ENCODE assay signal across 10 cellular contexts in the genomic region with DNA sequence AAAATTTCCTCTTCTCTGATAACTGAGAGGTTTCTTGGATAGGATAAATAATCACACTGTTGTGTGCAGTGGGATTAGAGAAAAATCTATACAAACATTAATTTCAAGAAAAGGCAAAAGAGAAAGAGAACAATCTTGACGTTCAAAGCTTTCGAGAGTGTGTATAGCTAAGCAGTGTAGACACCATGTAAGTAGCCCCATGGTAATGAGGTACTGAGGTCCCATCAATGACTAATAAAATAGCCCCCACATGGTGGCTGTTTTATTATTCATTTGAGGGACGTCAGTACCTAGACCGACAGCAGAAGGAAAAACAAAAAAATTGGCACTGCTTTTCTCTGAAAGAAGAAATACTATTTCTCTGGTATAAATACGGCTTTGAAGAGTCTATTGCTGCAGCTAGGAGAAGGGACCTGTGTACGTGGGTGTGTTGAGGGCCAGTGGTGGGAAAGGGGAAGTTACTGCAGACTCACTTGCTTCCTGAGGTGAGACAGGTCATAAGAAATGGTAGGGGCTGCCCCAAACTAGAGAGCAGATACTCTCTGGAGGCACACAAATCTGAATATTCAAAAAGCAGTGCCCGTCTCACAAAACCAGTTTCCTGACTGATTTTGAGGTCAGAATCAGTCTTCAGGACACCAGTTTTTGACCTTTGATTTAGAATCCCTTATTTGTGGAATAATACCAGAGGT.
DNase-seq lines count a peak whose midpoint lies in the region; ATAC-seq and TF ChIP-seq lines count a peak whose summit lies in the region.
"Had no signal": no experiment of that assay in that cellular context is flagged by ENCODE, and none has a peak within 500 bp of the region (broad histone marks: within the 10 kb centered on the region; RNA-seq: fewer than 3 reads in every experiment).

No MANE protein-coding gene starts in this region.

- H3K27ac ChIP-seq in right lobe of liver (no peak overlapping the region), gastrocnemius medialis (no peak overlapping the region)

- no peaks in the 10 kb centered on the region for H3K9me3 Mint-ChIP-seq in activated naive CD8-positive, alpha-beta T cell treated with anti-CD3 and anti-CD28 coated beads for 36 hours
- H3K9me3 Mint-ChIP-seq: activated naive CD4-positive, alpha-beta T cell treated with anti-CD3 and anti-CD28 coated beads, Interleukin-2, amount 50 U/mL, for 24 hours had no signal

- TF ChIP-seq CTCF in GM20000 (IDR thresholded peaks at IDR 0.05; ENCODE audit: extremely low read depth, missing control alignments), result no peak
- TF ChIP-seq CTCF in right lobe of liver (IDR thresholded peaks at IDR 0.05), result no peak
- no peak for TF ChIP-seq CTCF in gastrocnemius medialis (IDR thresholded peaks at IDR 0.05 in 4 of 5, conservative IDR thresholded peaks at IDR 0.05 in 1 of 5)

- H3K4me3 ChIP-seq in right lobe of liver (no peak overlapping the region), gastrocnemius medialis (no peak overlapping the region)

- H3K36me3 ChIP-seq in right lobe of liver (no peaks in the 10 kb centered on the region), gastrocnemius medialis (no peaks in the 10 kb centered on the region)

- TF ChIP-seq POLR2A in right lobe of liver (IDR thresholded peaks at IDR 0.05), result no peak
- no peak for TF ChIP-seq POLR2A in gastrocnemius medialis (IDR thresholded peaks at IDR 0.05)

- H3K27me3 ChIP-seq in right lobe of liver (no peaks in the 10 kb centered on the region), gastrocnemius medialis (no peaks in the 10 kb centered on the region)

- in situ Hi-C loops in ACHN (cut with HindIII; ENCODE audit: low pct_ligation_motif_present, low pct_unique_long_range_greater_than_20kb, low sequenced_read_pairs) (loop anchor here (25.0 kb wide), 1 partner anchor 174 kb away; no protein-coding TSS in a partner anchor), gastrocnemius medialis (cut with MboI; ENCODE audit: low sequenced_read_pairs in 4 of 4) (loop anchor here in 2 of 4 donors (10.0 kb wide), 2 partner anchors 172 to 262 kb away; no protein-coding TSS in a partner anchor)

- H3K36me3 Mint-ChIP-seq in activated naive CD8-positive, alpha-beta T cell treated with anti-CD3 and anti-CD28 coated beads for 36 hours, result no peaks in the 10 kb centered on the region
- H3K36me3 Mint-ChIP-seq: activated naive CD4-positive, alpha-beta T cell treated with anti-CD3 and anti-CD28 coated beads, Interleukin-2, amount 50 U/mL, for 24 hours had no signal

- no peaks in the 10 kb centered on the region for H3K4me1 ChIP-seq in right lobe of liver
- no peaks in the 10 kb centered on the region for H3K4me1 ChIP-seq in gastrocnemius medialis

- peaks cover 32% of the 10 kb centered on the region for H3K27me3 Mint-ChIP-seq in activated naive CD8-positive, alpha-beta T cell treated with anti-CD3 and anti-CD28 coated beads for 36 hours

- intact Hi-C loops in right lobe of liver (cut with DNase I), result loop anchor here in 1 of 2 donors (10.0 kb wide), 1 partner anchor 262 kb away; no protein-coding TSS in a partner anchor
- intact Hi-C loops in gastrocnemius medialis (cut with DNase I; ENCODE audit: low total_unique reads), result loop anchor here (10.0 kb wide), 1 partner anchor 262 kb away; no protein-coding TSS in a partner anchor

- H3K9me3 ChIP-seq in right lobe of liver (no peaks in the 10 kb centered on the region), gastrocnemius medialis (no peaks in the 10 kb centered on the region)

- ATAC-seq in GM18520 (IDR thresholded peaks at IDR 0.05; ENCODE audit: unreplicated experiment), result peak; percentile 95
- ATAC-seq in HG03064 (IDR thresholded peaks at IDR 0.05; ENCODE audit: low read depth, unreplicated experiment), result peak; percentile 84
- no peak for ATAC-seq in right lobe of liver
- no peak for ATAC-seq in gastrocnemius medialis

- DNase-seq in GM20000 (ENCODE audit: low spot score), result peak; percentile 73
- peak; percentile 2 for DNase-seq in activated naive CD8-positive, alpha-beta T cell treated with anti-CD3 and anti-CD28 coated beads for 36 hours
- DNase-seq in ACHN, result no peak
- DNase-seq in right lobe of liver, result no peak
- no peak for DNase-seq in gastrocnemius medialis
- DNase-seq in anterior cingulate cortex (lab: John Stamatoyannopoulos, UW), result no peak
- DNase-seq: NCI-H82 had no signal

- peaks cover 2% of the 10 kb centered on the region for H3K4me1 Mint-ChIP-seq in activated naive CD8-positive, alpha-beta T cell treated with anti-CD3 and anti-CD28 coated beads for 36 hours
- H3K4me1 Mint-ChIP-seq: activated naive CD4-positive, alpha-beta T cell treated with anti-CD3 and anti-CD28 coated beads, Interleukin-2, amount 50 U/mL, for 24 hours had no signal

- no peak overlapping the region for H3K27ac Mint-ChIP-seq in activated naive CD8-positive, alpha-beta T cell treated with anti-CD3 and anti-CD28 coated beads for 36 hours
- H3K27ac Mint-ChIP-seq: activated naive CD4-positive, alpha-beta T cell treated with anti-CD3 and anti-CD28 coated beads, Interleukin-2, amount 50 U/mL, for 24 hours had no signal

- H3K4me3 Mint-ChIP-seq in activated naive CD8-positive, alpha-beta T cell treated with anti-CD3 and anti-CD28 coated beads for 36 hours, result no peak overlapping the region
- H3K4me3 Mint-ChIP-seq: activated naive CD4-positive, alpha-beta T cell treated with anti-CD3 and anti-CD28 coated beads, Interleukin-2, amount 50 U/mL, for 24 hours had no signal

- 46% methylated on average over 5 of the region's 7 CpGs for WGBS in right lobe of liver (ENCODE audit: insufficient coverage, low coverage, low lambda C conversion rate, missing lambda C conversion rate)

Comparison
In these comparisons a context has a peak if more than half of its experiments do, and no peak if none do; other contexts are left out.
1. ATAC-seq: peak in GM18520 (single experiment) and HG03064 (single experiment); none in right lobe of liver (0 of 4) and gastrocnemius medialis (0 of 2).
2. DNase-seq: peak in GM20000 (single experiment) and activated naive CD8-positive, alpha-beta T cell treated with anti-CD3 and anti-CD28 coated beads for 36 hours (single experiment); none in ACHN (single experiment), right lobe of liver (0 of 3), gastrocnemius medialis (0 of 2) and anterior cingulate cortex (0 of 58).